Comparison of ENCODE assay signal across 14 cellular contexts in the genomic region with DNA sequence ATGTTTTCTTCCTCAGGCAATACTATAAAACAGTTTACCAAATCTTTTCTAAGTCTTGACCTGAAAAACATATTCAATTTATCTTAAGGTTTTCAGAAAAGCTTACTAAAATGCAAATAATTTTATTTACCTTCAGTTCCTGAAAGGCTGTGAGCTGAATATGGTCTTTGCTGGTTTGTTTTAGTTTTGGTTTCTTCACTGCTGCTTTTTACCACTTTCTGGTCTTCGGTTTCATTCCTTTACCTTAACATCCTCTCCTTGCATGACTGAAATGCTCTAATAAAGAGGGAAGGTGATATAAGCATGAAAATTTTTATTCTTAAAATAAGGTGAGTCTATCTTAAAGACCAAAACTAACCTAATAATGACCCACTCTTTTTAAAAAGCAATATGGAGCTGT.
"Had no signal": no experiment of that assay in that cellular context is flagged by ENCODE, and none has a peak within 500 bp of the region (broad histone marks: within the 10 kb centered on the region; RNA-seq: fewer than 3 reads in every experiment).

No MANE protein-coding gene starts in this region.

- H3K9me3 ChIP-seq: lower lobe of right lung, pancreas, upper lobe of right lung had no signal

- ATAC-seq: activated CD8-positive, alpha-beta T cell treated with anti-CD3 and anti-CD28 coated beads, Interleukin-2, amount 10 ng/mL, durations not matched to agents 7 days and 5 days; esophagus mucosa; lower lobe of right lung; pancreas; upper lobe of right lung had no signal

- H3K27me3 ChIP-seq: upper lobe of right lung had no signal

- H3K4me1 ChIP-seq: lower lobe of right lung, pancreas, upper lobe of right lung had no signal

- H3K27ac ChIP-seq: dorsolateral prefrontal cortex, lower lobe of right lung, pancreas, upper lobe of right lung had no signal

- DNase-seq: activated CD4-positive, alpha-beta T cell treated with anti-CD3 and anti-CD28 coated beads for 4 hours; activated CD8-positive, alpha-beta memory T cell treated with anti-CD3 and anti-CD28 coated beads, Interleukin-2, amount 50 U/mL, for 48 hours; activated CD8-positive, alpha-beta T cell treated with anti-CD3 and anti-CD28 coated beads, Interleukin-2, amount 10 ng/mL, durations not matched to agents 7 days and 5 days; activated naive CD8-positive, alpha-beta T cell treated with anti-CD3 and anti-CD28 coated beads, Interleukin-2, amount 10 ng/mL, durations not matched to agents 7 days and 5 days; aorta; dorsolateral prefrontal cortex; hypothalamus; kidney glomerular epithelial cell; lower lobe of right lung; pancreas; stimulated activated CD4-positive, alpha-beta T cell treated with anti-CD3 and anti-CD28 coated beads, Interleukin-15, amount 100 ng/mL, for 24 hours; stimulated activated CD4-positive, alpha-beta T cell treated with anti-CD3 and anti-CD28 coated beads, Interleukin-4, amount 100 ng/mL, for 24 hours; upper lobe of right lung had no signal

- H3K4me3 ChIP-seq: dorsolateral prefrontal cortex, lower lobe of right lung, pancreas, upper lobe of right lung had no signal

- H3K36me3 ChIP-seq: lower lobe of right lung, pancreas, upper lobe of right lung had no signal
